ENCODE assay signal across 11 cellular contexts in the genomic region with DNA sequence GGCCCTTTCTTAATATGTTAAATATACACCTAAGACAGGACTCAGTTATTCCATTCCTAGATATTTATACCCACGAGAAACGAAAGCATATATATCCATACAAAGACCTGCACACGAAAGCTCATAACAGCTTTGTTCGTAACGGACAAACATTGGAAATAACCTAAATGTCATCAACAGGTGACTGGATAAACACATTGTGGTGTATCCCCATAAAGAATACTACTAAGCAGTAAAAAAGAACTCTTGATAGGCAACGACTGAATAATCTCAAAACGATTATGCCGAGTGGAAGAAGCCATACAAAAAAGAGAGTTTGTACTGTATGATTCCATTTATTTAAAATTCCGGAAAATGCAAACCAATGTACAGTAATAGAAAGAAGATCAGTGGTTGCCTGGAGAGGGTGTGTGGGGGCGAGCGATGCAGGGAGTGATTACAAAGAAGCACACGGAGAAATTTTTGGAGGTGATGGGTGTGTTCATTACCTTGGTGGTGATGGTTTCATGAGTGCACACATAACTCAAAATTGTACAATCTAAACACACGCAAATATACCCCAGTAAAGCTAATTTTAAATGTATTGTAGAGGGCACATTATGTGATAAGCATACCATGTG. TPM values are rescaled to one million over a fixed set of nuclear protein-coding genes. Genes with fewer than 3 reads are reported as not detected.
DNase-seq lines count a peak whose midpoint lies in the region; ATAC-seq, FAIRE-seq and TF ChIP-seq lines count a peak whose summit lies in the region.
"Had no signal": no experiment of that assay in that cellular context is flagged by ENCODE, and none has a peak within 500 bp of the region (broad histone marks: within the 10 kb centered on the region; RNA-seq: fewer than 3 reads in every experiment).

No MANE protein-coding gene starts in this region.

- peak overlapping the region; percentile 89 for H2AFZ ChIP-seq in GM23248

- peak overlapping the region; percentile 73 for H3K4me3 Mint-ChIP-seq in activated CD4-positive, alpha-beta memory T cell treated with anti-CD3 and anti-CD28 coated beads for 36 hours

- in situ Hi-C loops in GM23248 (cut with MboI) = no loop called here

- H3K36me3 ChIP-seq in GM23248 (ENCODE audit: low read depth) (peaks cover 8% of the 10 kb centered on the region; the same call in 1 of the 2 replicates), iPS-20b (ENCODE audit: insufficient read depth, low read depth, low read length) (peaks cover 4% of the 10 kb centered on the region; the same call in 1 of the 2 replicates), psoas muscle (ENCODE audit: insufficient read depth in 1 of 2, low read depth in 1 of 2) (no peaks in the 10 kb centered on the region)

- peak overlapping the region; percentile 95 for H3K4me2 ChIP-seq in A549
- peak overlapping the region; percentile 70 for H3K4me2 ChIP-seq in GM23248 (ENCODE audit: unreplicated experiment)

- no peaks in the 10 kb centered on the region for H3K9me3 Mint-ChIP-seq in activated CD4-positive, alpha-beta memory T cell treated with anti-CD3 and anti-CD28 coated beads for 36 hours

- CTCF ChIA-PET in A549 (lab: Yijun Ruan, JAX) = interaction anchor here (1.0 to 2.1 kb wide), 8 partner anchors 9 to 235 kb away, joined by 3 to 9 read pairs (median 4); no protein-coding TSS in a partner anchor
- CTCF ChIA-PET in activated CD4-positive, alpha-beta memory T cell treated with anti-CD3 and anti-CD28 coated beads for 36 hours (lab: Charles Lee) = interaction anchor here (1.0 kb wide), 1 partner anchor 234 kb away, joined by 3 read pairs; no protein-coding TSS in a partner anchor

- TF ChIP-seq RAD21 in A549 (conservative IDR thresholded peaks at IDR 0.05 in 1 of 2, IDR thresholded peaks at IDR 0.05 in 1 of 2) = no peak

- H3K4me1 Mint-ChIP-seq in activated CD4-positive, alpha-beta memory T cell treated with anti-CD3 and anti-CD28 coated beads for 36 hours (ENCODE audit: low read depth) = peaks cover 13% of the 10 kb centered on the region

- H3K9me3 ChIP-seq in A549 (no peaks in the 10 kb centered on the region), GM23248 (ENCODE audit: low read depth) (no peaks in the 10 kb centered on the region), iPS-20b (ENCODE audit: insufficient read depth, low read depth, low read length) (no peaks in the 10 kb centered on the region), psoas muscle (no peaks in the 10 kb centered on the region)

- TF ChIP-seq POLR2A in A549 (IDR thresholded peaks at IDR 0.05; ENCODE audit: low read length) = no peak

- no peak for DNase-seq in A549 (ENCODE audit: low read depth in 1 of 2, low spot score in 1 of 2)
- DNase-seq in GM23248 = no peak
- no peak for DNase-seq in activated CD4-positive, alpha-beta memory T cell treated with anti-CD3 and anti-CD28 coated beads for 36 hours
- DNase-seq in psoas muscle = no peak
- no peak for DNase-seq in stimulated activated naive CD4-positive, alpha-beta T cell treated with Interleukin-2 at 50 U/mL for 16 hours (lab: John Stamatoyannopoulos, UW)
- DNase-seq in activated gamma-delta T cell treated with Interleukin-2 at 50 U/mL for 16 hours = no peak
- DNase-seq: activated CD4-positive, alpha-beta T cell treated with anti-CD3 and anti-CD28 coated beads for 4 hours; left cardiac atrium; NCI-H2081 treated with DMSO at 0.1 percent for 48 hours had no signal

- H3K36me3 Mint-ChIP-seq in activated CD4-positive, alpha-beta memory T cell treated with anti-CD3 and anti-CD28 coated beads for 36 hours = no peaks in the 10 kb centered on the region

- H4K20me1 ChIP-seq in GM23248 (ENCODE audit: insufficient read depth) = peaks cover 12% of the 10 kb centered on the region; the same call in 1 of the 2 replicates

- H3F3A ChIP-seq in GM23248 (ENCODE audit: insufficient read depth) = peaks cover 19% of the 10 kb centered on the region

- H3K27me3 Mint-ChIP-seq in activated CD4-positive, alpha-beta memory T cell treated with anti-CD3 and anti-CD28 coated beads for 36 hours = peaks cover 54% of the 10 kb centered on the region

- peaks cover 66% of the 10 kb centered on the region for H3K79me2 ChIP-seq in GM23248 (ENCODE audit: insufficient read depth)

- H3K27ac ChIP-seq in A549 = no peak overlapping the region; a peak in 2 of 6 replicates
- H3K27ac ChIP-seq in GM23248 = no peak overlapping the region
- H3K27ac ChIP-seq in iPS-20b (ENCODE audit: low read length) = no peak overlapping the region
- H3K27ac ChIP-seq in psoas muscle = no peak overlapping the region

- H3K9me2 ChIP-seq in GM23248 (ENCODE audit: insufficient read depth) = no peaks in the 10 kb centered on the region

- WGBS in A549 (ENCODE audit: missing lambda C conversion rate) = 78% methylated on average over 13 of the region's 13 CpGs
- WGBS in GM23248 (ENCODE audit: low coverage in 1 of 2, low lambda C conversion rate in 2 of 2, missing lambda C conversion rate in 2 of 2), 2 experiments = 85 to 92% methylated on average over 13 of the region's 13 CpGs
- WGBS in psoas muscle, 3 donors = 79 to 81% (median 81%) methylated on average over 13 of the region's 13 CpGs

- ATAC-seq in A549 = no peak
- no peak for ATAC-seq in psoas muscle
- no peak for ATAC-seq in HG03520 (IDR thresholded peaks at IDR 0.05; ENCODE audit: unreplicated experiment)

- no peak for TF ChIP-seq EP300 in A549 (IDR thresholded peaks at IDR 0.05)

- FAIRE-seq in A549 (lab: Jason Lieb, UNC) = no peak

- intact Hi-C loops in activated CD4-positive, alpha-beta memory T cell treated with anti-CD3 and anti-CD28 coated beads for 36 hours (cut with micrococcal nuclease) = loop anchor here (5.0 to 10.0 kb wide), 2 partner anchors 233 to 285 kb away; no protein-coding TSS in a partner anchor
- intact Hi-C loops in psoas muscle (cut with DNase I) = no loop called here

- H3K9ac ChIP-seq in GM23248 = no peak overlapping the region
- H3K9ac ChIP-seq in iPS-20b (ENCODE audit: low read depth, low read length) = no peak overlapping the region

- no peak overlapping the region for H3K27ac Mint-ChIP-seq in activated CD4-positive, alpha-beta memory T cell treated with anti-CD3 and anti-CD28 coated beads for 36 hours

- H3K4me3 ChIP-seq in A549 (peak overlapping the region; percentile 70), GM23248 (peak overlapping the region; percentile 94), iPS-20b (ENCODE audit: low read length) (peak overlapping the region; percentile 75; the same call in 1 of the 2 replicates), psoas muscle (no peak overlapping the region)

- POLR2A ChIA-PET in A549 (lab: Yijun Ruan, JAX) = no interaction called here
- POLR2A ChIA-PET in activated CD4-positive, alpha-beta memory T cell treated with anti-CD3 and anti-CD28 coated beads for 36 hours (lab: Charles Lee) = interaction anchor here (0.6 kb wide), 1 partner anchor 222 kb away, joined by 3 read pairs; no protein-coding TSS in a partner anchor

- peaks cover 11% of the 10 kb centered on the region; the same call in 2 of the 3 replicates for H3K4me1 ChIP-seq in A549
- peaks cover 13% of the 10 kb centered on the region for H3K4me1 ChIP-seq in GM23248 (ENCODE audit: insufficient read depth)
- H3K4me1 ChIP-seq in iPS-20b (ENCODE audit: insufficient read depth, low read length) = peaks cover 10% of the 10 kb centered on the region; the same call in 1 of the 2 replicates
- H3K4me1 ChIP-seq in psoas muscle = no peaks in the 10 kb centered on the region

- H3K27me3 ChIP-seq in GM23248 (replicated peaks; ENCODE audit: insufficient read depth) (no peaks in the 10 kb centered on the region), iPS-20b (ENCODE audit: insufficient read depth, low read length) (peaks cover 13% of the 10 kb centered on the region), psoas muscle (ENCODE audit: insufficient read depth in 3 of 3, low read length in 2 of 3) (peaks cover 2 to 42% (median 7%) of the 10 kb centered on the region in 3 donors)

- TF ChIP-seq CTCF in A549 (IDR thresholded peaks at IDR 0.05) (no peak), psoas muscle (IDR thresholded peaks at IDR 0.05) (no peak)

TF ChIP-seq in A549, 52 proteins besides CTCF, POLR2A, EP300 and RAD21 (continues in another document):
- no peak for TF ChIP-seq KDM5A (IDR thresholded peaks at IDR 0.05)
- TF ChIP-seq KDM1A (IDR thresholded peaks at IDR 0.05; ENCODE audit: low read depth) = no peak
- TF ChIP-seq RCOR1 (IDR thresholded peaks at IDR 0.05; ENCODE audit: low read depth, low read length) = no peak
- no peak for TF ChIP-seq GATA3 (IDR thresholded peaks at IDR 0.05; ENCODE audit: borderline replicate concordance)
- TF ChIP-seq RFX5 (IDR thresholded peaks at IDR 0.05) = no peak
- no peak for TF ChIP-seq HOXB5 (CRISPR knock-in tag; IDR thresholded peaks at IDR 0.05)

RNA-seq across cellular contexts. Expression of a gene that starts 1.4 kb away (rescaled TPM):
- polyA plus RNA-seq in A549 (2011; rRNA removed) = 4.8 and 6.2 TPM in 2 replicates
- polyA plus RNA-seq in A549 (2012; cell fraction: cytosol; rRNA removed) = 1.9 and 2.3 TPM in 2 replicates
- 3.5 and 5.6 TPM in 2 replicates for polyA plus RNA-seq in A549 (2012; cell fraction: nucleus; rRNA removed)
- 1.8 to 2.2 TPM (median 2.1 TPM) in 3 replicates for polyA plus RNA-seq in A549 (2017; fragmentation: RNase III; extraction: RNeasy Plus Mini Kit Qiagen cat#74134 plus additional on column Dnase treatment)
- polyA minus RNA-seq in A549 (2011; rRNA and poly(A)+ RNA removed) = 23.8 and 29.1 TPM in 2 replicates
- 12.9 and 13.8 TPM in 2 replicates for total RNA-seq in GM23248 (2014; rRNA removed; shearing (Covaris generic))
- 4.4 and 6.7 TPM in 2 replicates for polyA plus RNA-seq in GM23248 (2016; fragmentation: Nextera tagmentation; extraction: Ambion mirVana)
- under 1 TPM; 0.51 to 0.64 TPM for total RNA-seq in activated CD4-positive, alpha-beta memory T cell treated with anti-CD3 and anti-CD28 coated beads for 36 hours
- under 1 TPM; 0.05 to 0.44 (median 0.26) TPM for total RNA-seq in psoas muscle
- under 1 TPM; 0.03 to 0.08 (median 0.05) TPM for polyA plus RNA-seq in psoas muscle
